In the genomic region with DNA sequence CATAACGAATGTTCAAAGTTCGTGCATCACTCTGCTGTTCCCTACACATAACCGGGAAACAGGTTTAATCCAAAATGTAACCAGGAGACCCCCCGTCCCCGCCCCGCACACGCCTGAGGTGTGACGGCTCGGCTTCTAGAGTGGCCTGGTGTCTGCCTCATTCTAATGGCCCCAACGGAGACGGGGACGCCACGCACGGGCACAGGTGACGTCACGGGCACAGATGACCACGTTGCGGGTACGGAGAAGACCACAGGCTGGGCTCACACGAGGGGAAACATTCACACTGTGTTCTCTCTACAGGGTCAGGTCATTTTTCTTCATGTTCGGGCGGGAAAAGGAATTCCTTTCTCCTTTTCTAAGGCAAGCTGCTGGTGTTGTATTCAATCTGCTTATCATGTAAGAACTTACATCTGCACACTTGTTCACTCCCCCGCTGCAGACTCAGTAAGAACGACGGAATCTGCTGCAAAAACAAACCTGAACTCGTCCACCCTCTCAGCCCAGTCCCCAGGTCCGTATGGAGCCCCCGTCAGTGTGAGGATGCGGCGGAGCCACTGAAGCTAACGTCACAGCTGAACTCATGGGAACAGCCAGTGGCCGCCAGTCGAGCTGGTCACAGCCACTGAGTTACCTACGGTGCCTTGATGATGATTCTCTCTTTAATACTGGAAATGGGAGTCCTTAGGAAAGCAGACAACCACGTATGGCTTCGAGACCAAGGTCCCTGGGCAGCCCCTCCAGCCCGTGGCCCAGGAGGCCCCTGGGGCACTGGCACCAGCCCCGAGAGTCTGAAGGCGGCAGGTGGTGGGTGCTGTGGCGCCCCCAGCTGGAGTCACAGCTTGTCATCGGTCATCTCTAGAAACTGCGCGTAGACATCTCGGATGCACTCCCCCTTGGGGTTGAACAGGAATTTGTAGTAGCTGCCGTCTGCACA, we compare ENCODE assay signal across 13 cellular contexts. TPM values are rescaled to one million over a fixed set of nuclear protein-coding genes. Genes with fewer than 3 reads are reported as not detected.
DNase-seq lines count a peak whose midpoint lies in the region; ATAC-seq and TF ChIP-seq lines count a peak whose summit lies in the region.
"Had no signal": no experiment of that assay in that cellular context is flagged by ENCODE, and none has a peak within 500 bp of the region (broad histone marks: within the 10 kb centered on the region; RNA-seq: fewer than 3 reads in every experiment).

No MANE protein-coding gene starts in this region.

- H3K9me3 Mint-ChIP-seq in MCF 10A (ENCODE audit: unreplicated experiment) (no peaks in the 10 kb centered on the region), endodermal cell (no peaks in the 10 kb centered on the region)
- H3K9me3 Mint-ChIP-seq in effector memory CD8-positive, alpha-beta T cell, result no peaks in the 10 kb centered on the region
- H3K9me3 Mint-ChIP-seq: activated T-cell treated with anti-CD3 and anti-CD28 coated beads, Interleukin-2, amount 50 U/mL, for 4 hours had no signal

- CTCF ChIA-PET in MCF 10A (lab: Yijun Ruan, JAX) (no interaction called here), PC-9 (lab: Charles Lee) (no interaction called here)

- H3K4me1 Mint-ChIP-seq in MCF 10A (ENCODE audit: insufficient read depth, unreplicated experiment) (peaks cover 8% of the 10 kb centered on the region), endodermal cell (no peaks in the 10 kb centered on the region)
- H3K4me1 Mint-ChIP-seq in effector memory CD8-positive, alpha-beta T cell (ENCODE audit: low read depth in 2 of 2), result peaks cover 0 to 3% of the 10 kb centered on the region in 2 donors

- no peaks in the 10 kb centered on the region for H3K27me3 ChIP-seq in breast epithelium
- H3K27me3 ChIP-seq in PC-9 (ENCODE audit: insufficient read depth, low read depth), result no peaks in the 10 kb centered on the region
- H3K27me3 ChIP-seq in endodermal cell (ENCODE audit: control insufficient read depth, insufficient read depth, low read length, poor library complexity, severe bottlenecking), result no peaks in the 10 kb centered on the region
- H3K27me3 ChIP-seq: transverse colon had no signal

- H4K20me1 ChIP-seq in PC-9 (ENCODE audit: insufficient read depth), result no peaks in the 10 kb centered on the region

- H3K4me2 ChIP-seq in PC-9, result no peak overlapping the region

- no peaks in the 10 kb centered on the region for H3K9me2 ChIP-seq in PC-9 (ENCODE audit: insufficient read depth)

- H3K36me3 Mint-ChIP-seq in MCF 10A (ENCODE audit: insufficient read depth, unreplicated experiment) (peaks cover 77% of the 10 kb centered on the region), endodermal cell (ENCODE audit: low read depth) (peaks cover 65% of the 10 kb centered on the region)
- peaks cover 61% of the 10 kb centered on the region for H3K36me3 Mint-ChIP-seq in effector memory CD8-positive, alpha-beta T cell (ENCODE audit: insufficient read depth)

- H3K9me3 ChIP-seq in breast epithelium (no peaks in the 10 kb centered on the region), PC-9 (ENCODE audit: insufficient read depth, low read depth) (no peaks in the 10 kb centered on the region), endodermal cell (ENCODE audit: control insufficient read depth, low read length) (no peaks in the 10 kb centered on the region)
- H3K9me3 ChIP-seq: transverse colon had no signal

- H3K36me3 ChIP-seq in breast epithelium (peaks cover 3% of the 10 kb centered on the region), PC-9 (ENCODE audit: low read depth) (no peaks in the 10 kb centered on the region), endodermal cell (ENCODE audit: control insufficient read depth, insufficient read depth, low read length) (peaks cover 71% of the 10 kb centered on the region)

- H3K27me3 Mint-ChIP-seq in MCF 10A (ENCODE audit: insufficient read depth, unreplicated experiment), result no peaks in the 10 kb centered on the region
- no peaks in the 10 kb centered on the region for H3K27me3 Mint-ChIP-seq in endodermal cell (ENCODE audit: insufficient read depth)
- H3K27me3 Mint-ChIP-seq in effector memory CD8-positive, alpha-beta T cell, result no peaks in the 10 kb centered on the region

- H2AFZ ChIP-seq in PC-9, result no peak overlapping the region

- H3K27ac ChIP-seq in breast epithelium (no peak overlapping the region), PC-9 (no peak overlapping the region), endodermal cell (ENCODE audit: low read depth, low read length) (no peak overlapping the region)
- H3K27ac ChIP-seq: transverse colon had no signal

- whole genome bisulfite sequencing in endodermal cell (ENCODE audit: insufficient coverage in 1 of 2, insufficient read length in 1 of 2), 2 experiments, result 96 to 97% methylated on average over 39 to 45 of the region's 45 CpGs

- H3K9ac ChIP-seq in endodermal cell (ENCODE audit: extremely low read depth, low read length, poor library complexity, severe bottlenecking), result no peak overlapping the region

- no peak for TF ChIP-seq CTCF in MCF 10A (IDR thresholded peaks at IDR 0.05; ENCODE audit: unreplicated experiment)
- TF ChIP-seq CTCF in breast epithelium (IDR thresholded peaks at IDR 0.05), result no peak
- no peak for TF ChIP-seq CTCF in PC-9 (conservative IDR thresholded peaks at IDR 0.05)
- peak; percentile 59 for TF ChIP-seq CTCF in endodermal cell (conservative IDR thresholded peaks at IDR 0.05)
- peak; percentile 23 for TF ChIP-seq CTCF in retinal pigment epithelial cell (conservative IDR thresholded peaks at IDR 0.05; ENCODE audit: low read depth, low read length)

- no peak for ATAC-seq in GM18867 (IDR thresholded peaks at IDR 0.05; ENCODE audit: unreplicated experiment)
- ATAC-seq in effector memory CD8-positive, alpha-beta T cell (replicated peaks), result no peak
- ATAC-seq: activated T-cell treated with anti-CD3 and anti-CD28 coated beads, Interleukin-2, amount 50 U/mL, for 4 hours had no signal

- TF ChIP-seq POLR2A in breast epithelium (IDR thresholded peaks at IDR 0.05), result no peak

- POLR2A ChIA-PET in MCF 10A (lab: Yijun Ruan, JAX) (interaction anchor here (2.0 kb wide), 1 partner anchor 11 kb away, joined by 6 read pairs; no protein-coding TSS in a partner anchor), PC-9 (lab: Charles Lee; ENCODE audit: unreplicated experiment) (interaction anchor here (0.6 kb wide), 1 partner anchor 26 kb away, joined by 26 read pairs; no protein-coding TSS in a partner anchor)

- no peak for DNase-seq in MCF 10A (ENCODE audit: unreplicated experiment)
- DNase-seq in breast epithelium (ENCODE audit: low spot score in 2 of 2), result no peak
- DNase-seq in PC-9, result no peak
- DNase-seq in endodermal cell, result peak; percentile 76
- DNase-seq in retinal pigment epithelial cell (ENCODE audit: low read depth), result no peak
- DNase-seq in DMS153 treated with DMSO at 0.1 percent for 48 hours (lab: John Stamatoyannopoulos, UW; ENCODE audit: unreplicated experiment), result no peak
- DNase-seq in effector memory CD8-positive, alpha-beta T cell, result no peak
- DNase-seq: activated CD4-positive, alpha-beta T cell treated with anti-CD3 and anti-CD28 coated beads for 48 hours; activated T-cell treated with anti-CD3 and anti-CD28 coated beads, Interleukin-2, amount 50 U/mL, for 4 hours; DMS79; effector CD4-positive, alpha-beta T cell; transverse colon had no signal

- H3F3A ChIP-seq in PC-9 (ENCODE audit: insufficient read depth, low read depth), result no peaks in the 10 kb centered on the region

- no peak overlapping the region for H3K27ac Mint-ChIP-seq in MCF 10A (ENCODE audit: low read depth, unreplicated experiment)
- no peak overlapping the region for H3K27ac Mint-ChIP-seq in endodermal cell
- no peak overlapping the region for H3K27ac Mint-ChIP-seq in effector memory CD8-positive, alpha-beta T cell

- H3K79me2 ChIP-seq in PC-9 (ENCODE audit: low read depth), result no peaks in the 10 kb centered on the region

- H3K4me3 ChIP-seq in breast epithelium (no peak overlapping the region), PC-9 (no peak overlapping the region), endodermal cell (ENCODE audit: low read length) (no peak overlapping the region), retinal pigment epithelial cell (ENCODE audit: low read length) (no peak overlapping the region)
- H3K4me3 ChIP-seq: transverse colon had no signal

- H3K4me3 Mint-ChIP-seq in MCF 10A (ENCODE audit: unreplicated experiment) (no peak overlapping the region), endodermal cell (no peak overlapping the region)
- no peak overlapping the region for H3K4me3 Mint-ChIP-seq in effector memory CD8-positive, alpha-beta T cell
- H3K4me3 Mint-ChIP-seq: activated T-cell treated with anti-CD3 and anti-CD28 coated beads, Interleukin-2, amount 50 U/mL, for 4 hours had no signal

- H3K4me1 ChIP-seq in breast epithelium (no peaks in the 10 kb centered on the region), PC-9 (replicated peaks; ENCODE audit: insufficient read depth) (no peaks in the 10 kb centered on the region), endodermal cell (ENCODE audit: control insufficient read depth, insufficient read depth, low read length) (no peaks in the 10 kb centered on the region)

- BruUV-seq in MCF 10A (replicated peaks; lab: Mats Ljungman, UMichigan), result TSS peak; percentile 66
- TSS peak; percentile 23 for BruUV-seq in PC-9 (replicated peaks; lab: Mats Ljungman, UMichigan)

- intact Hi-C loops in MCF 10A (cut with micrococcal nuclease), result no loop called here
- intact Hi-C loops in breast epithelium (cut with DNase I; ENCODE audit: low total_unique reads), result loop anchor here (1.0 to 2.0 kb wide), 2 partner anchors 17 to 33 kb away; a partner anchor contains a TSS
- intact Hi-C loops in PC-9 (cut with micrococcal nuclease; ENCODE audit: unreplicated experiment), result no loop called here

RNA-seq across cellular contexts. Expression of a gene that starts 32.9 kb away (rescaled TPM):
- total RNA-seq in MCF 10A (2022) (87.3 and 88.3 TPM in 2 replicates), breast epithelium (100 to 1,000 TPM in 1 of 3 donors, 10 to 100 TPM in 2; 74.2 to 118 (median 83.9) TPM), PC-9 (2021) (65.1 and 84.9 TPM in 2 replicates), endodermal cell (10 to 100 TPM; 75.3 to 79.1 TPM)
- 79.0 TPM for polyA plus RNA-seq in endodermal cell (2013, experiment 1 of 2)
- 79.4 TPM for polyA plus RNA-seq in endodermal cell (2013, experiment 2 of 2)

Comparison
In these comparisons a context has a peak if more than half of its experiments do, and no peak if none do; other contexts are left out.
1. CTCF ChIP-seq: peak in endodermal cell (single experiment) and retinal pigment epithelial cell (single experiment); none in MCF 10A (single experiment), breast epithelium (0 of 3) and PC-9 (single experiment).